In genomic region chr2:219496781-219497494, GRCh38 we compare ENCODE assay signal across 12 cellular contexts. TPM values are rescaled to one million over a fixed set of nuclear protein-coding genes. Genes with fewer than 3 reads are reported as not detected.
DNase-seq lines count a peak whose midpoint lies in the region; ATAC-seq and TF ChIP-seq lines count a peak whose summit lies in the region.
"Had no signal": no experiment of that assay in that cellular context is flagged by ENCODE, and none has a peak within 500 bp of the region (broad histone marks: within the 10 kb centered on the region; RNA-seq: fewer than 3 reads in every experiment).

No MANE protein-coding gene starts in this region.

- intact Hi-C loops in naive thymus-derived CD4-positive, alpha-beta T cell (cut with micrococcal nuclease), result loop anchor here (5.0 to 10.0 kb wide), 7 partner anchors 290 to 1222 kb away; partner anchors contain the start of genes CNPPD1 (in 2 of the 2), RETREG2 (in 2 of the 2), AAMP (in 1 of the 2) and CNOT9 (in 1 of the 2)

- no peak for ATAC-seq in naive thymus-derived CD4-positive, alpha-beta T cell

- H3K4me2 ChIP-seq in KMS-11, result no peak overlapping the region

- H3K27me3 ChIP-seq in KMS-11 (ENCODE audit: insufficient read depth, low read depth), result peaks cover 31% of the 10 kb centered on the region
- peaks cover 47% of the 10 kb centered on the region for H3K27me3 ChIP-seq in effector memory CD4-positive, alpha-beta T cell (replicated peaks; ENCODE audit: control insufficient read depth, insufficient read depth, low read length, poor library complexity, severe bottlenecking)
- peaks cover 4 to 9% of the 10 kb centered on the region in 2 donors for H3K27me3 ChIP-seq in naive thymus-derived CD4-positive, alpha-beta T cell (ENCODE audit: control insufficient read depth in 2 of 2, insufficient read depth in 2 of 2, low read length in 2 of 2)

- peaks cover 0 to 7% (median 2%) of the 10 kb centered on the region in 5 donors for H3K36me3 Mint-ChIP-seq in naive thymus-derived CD4-positive, alpha-beta T cell

- peaks cover 26 to 42% (median 36%) of the 10 kb centered on the region in 7 donors for H3K4me1 Mint-ChIP-seq in naive thymus-derived CD4-positive, alpha-beta T cell

- no peak overlapping the region for H3K9ac ChIP-seq in KMS-11

- peak overlapping the region; percentile 75 to 99 (median 96) for H3K4me3 Mint-ChIP-seq in naive thymus-derived CD4-positive, alpha-beta T cell

- DNase-seq in AG04449 (ENCODE audit: low read depth, low spot score) (no peak), KG1 (lab: John Stamatoyannopoulos, UW) (no peak), GOT3 (lab: John Stamatoyannopoulos, UW) (no peak), NCI-H187 (lab: John Stamatoyannopoulos, UW) (no peak)
- no peak for DNase-seq in effector memory CD4-positive, alpha-beta T cell
- no peak for DNase-seq in naive thymus-derived CD4-positive, alpha-beta T cell
- no peak for DNase-seq in stimulated activated naive CD4-positive, alpha-beta T cell treated with Interleukin-2 at 50 U/mL for 16 hours (lab: John Stamatoyannopoulos, UW)
- DNase-seq: activated effector memory CD4-positive, alpha-beta T cell treated with Interleukin-2 at 50 U/mL for 16 hours had no signal

- H3K79me2 ChIP-seq in KMS-11 (ENCODE audit: insufficient read depth, low read depth), result no peaks in the 10 kb centered on the region

- H3K27me3 Mint-ChIP-seq in naive thymus-derived CD4-positive, alpha-beta T cell, result peaks cover 41 to 54% (median 50%) of the 10 kb centered on the region in 5 donors

- H3K9me3 Mint-ChIP-seq in naive thymus-derived CD4-positive, alpha-beta T cell, result peaks cover 0 to 2% (median 0%) of the 10 kb centered on the region in 11 donors

- TF ChIP-seq CTCF in AG04449 (IDR thresholded peaks at IDR 0.05; ENCODE audit: insufficient read depth, low read length, missing control alignments), result no peak
- no peak for TF ChIP-seq CTCF in KMS-11 (conservative IDR thresholded peaks at IDR 0.05; ENCODE audit: low read depth, low read length)

- H4K20me1 ChIP-seq in KMS-11 (ENCODE audit: insufficient read depth), result no peaks in the 10 kb centered on the region

- H3K36me3 ChIP-seq in KMS-11 (ENCODE audit: insufficient read depth), result no peaks in the 10 kb centered on the region
- peaks cover 5% of the 10 kb centered on the region for H3K36me3 ChIP-seq in effector memory CD4-positive, alpha-beta T cell (ENCODE audit: control insufficient read depth, insufficient read depth, low read length)
- no peaks in the 10 kb centered on the region for H3K36me3 ChIP-seq in naive thymus-derived CD4-positive, alpha-beta T cell (ENCODE audit: control insufficient read depth in 2 of 3, insufficient read depth in 3 of 3, low read length in 3 of 3)
- H3K36me3 ChIP-seq: HAP-1 had no signal

- H3K4me3 ChIP-seq in AG04449 (ENCODE audit: low read depth, low read length) (peak overlapping the region; percentile 12), KMS-11 (IDR thresholded peaks at IDR 0.05; ENCODE audit: insufficient read depth, low read depth, low read length) (no peak overlapping the region)
- peak overlapping the region; percentile 86 for H3K4me3 ChIP-seq in effector memory CD4-positive, alpha-beta T cell (ENCODE audit: insufficient read depth, low read depth, low read length, poor library complexity, severe bottlenecking)
- no peak overlapping the region for H3K4me3 ChIP-seq in naive thymus-derived CD4-positive, alpha-beta T cell (ENCODE audit: low read length)

- peaks cover 13% of the 10 kb centered on the region for H3K4me1 ChIP-seq in KMS-11 (ENCODE audit: low read depth, poor library complexity, severe bottlenecking)
- H3K4me1 ChIP-seq in effector memory CD4-positive, alpha-beta T cell (ENCODE audit: control insufficient read depth, insufficient read depth, low read length, poor library complexity, severe bottlenecking), result peaks cover 26% of the 10 kb centered on the region
- peaks cover 19 to 22% of the 10 kb centered on the region in 2 donors for H3K4me1 ChIP-seq in naive thymus-derived CD4-positive, alpha-beta T cell (ENCODE audit: control insufficient read depth in 2 of 2, insufficient read depth in 2 of 2, low read length in 2 of 2)

- H2AFZ ChIP-seq in KMS-11 (ENCODE audit: low read depth), result peak overlapping the region; percentile 95; the same call in 1 of the 2 replicates

- H3K9me3 ChIP-seq in effector memory CD4-positive, alpha-beta T cell (ENCODE audit: control insufficient read depth, low read length), result no peaks in the 10 kb centered on the region
- no peaks in the 10 kb centered on the region for H3K9me3 ChIP-seq in naive thymus-derived CD4-positive, alpha-beta T cell (ENCODE audit: control insufficient read depth in 2 of 3, low read length in 3 of 3)
- H3K9me3 ChIP-seq: HAP-1 had no signal

- no peak overlapping the region for H3K27ac Mint-ChIP-seq in naive thymus-derived CD4-positive, alpha-beta T cell

- POLR2A ChIA-PET in AG04449 (lab: Yijun Ruan, JAX), result interaction anchor here (0.6 to 3.8 kb wide), 10 partner anchors 11 to 88 kb away, joined by 3 to 28 read pairs (median 7); partner anchors contain the start of genes CHPF and TMEM198
- POLR2A ChIA-PET in naive thymus-derived CD4-positive, alpha-beta T cell (lab: Charles Lee), result interaction anchor here (0.9 to 2.3 kb wide), 2 partner anchors 33 to 146 kb away, joined by 3 to 8 read pairs; no protein-coding TSS in a partner anchor

- CTCF ChIA-PET in AG04449 (lab: Yijun Ruan, JAX), result interaction anchor here (0.8 to 39.0 kb wide), 12 partner anchors 13 to 193 kb away, joined by 3 to 1084 read pairs (median 4); partner anchors contain the start of gene ASIC4
- CTCF ChIA-PET in naive thymus-derived CD4-positive, alpha-beta T cell (lab: Charles Lee), result interaction anchor here (0.7 to 6.1 kb wide), 3 partner anchors 32 to 94 kb away, joined by 3 to 60 read pairs (median 5); partner anchors contain the start of genes CHPF and TMEM198

- H3K27ac ChIP-seq in KMS-11, result no peak overlapping the region
- H3K27ac ChIP-seq in effector memory CD4-positive, alpha-beta T cell (ENCODE audit: insufficient read depth, low read length, poor library complexity, severe bottlenecking), result no peak overlapping the region
- no peak overlapping the region for H3K27ac ChIP-seq in naive thymus-derived CD4-positive, alpha-beta T cell (ENCODE audit: low read depth, low read length)

RNA-seq across cellular contexts. Expression of gene GMPPA, which starts 1.8 kb away (rescaled TPM):
- 10 to 100 TPM; 22.4 to 58.3 (median 37.2) TPM for total RNA-seq in naive thymus-derived CD4-positive, alpha-beta T cell
- polyA plus RNA-seq in naive thymus-derived CD4-positive, alpha-beta T cell, result 10 to 100 TPM; 11.8 to 23.8 TPM

RNA-seq across cellular contexts. Expression of gene ASIC4, which starts 17.3 kb away (rescaled TPM):
- under 1 TPM in 4 of 5 experiments, not detected in 1; 0.12 to 0.49 (median 0.17) TPM for total RNA-seq in naive thymus-derived CD4-positive, alpha-beta T cell
- polyA plus RNA-seq in naive thymus-derived CD4-positive, alpha-beta T cell, result not detected
- total RNA-seq: mesenteric fat pad, subcutaneous adipose tissue had no signal

RNA-seq across cellular contexts. Expression of gene CHPF, which starts 46.7 kb away (rescaled TPM):
- total RNA-seq in naive thymus-derived CD4-positive, alpha-beta T cell, result 10 to 100 TPM in 1 of 5 experiments, 1 to 10 TPM in 4; 4.3 to 15.3 (median 5.7) TPM
- 1 to 10 TPM; 4.1 to 7.8 TPM for polyA plus RNA-seq in naive thymus-derived CD4-positive, alpha-beta T cell

RNA-seq across cellular contexts. Expression of gene TMEM198, which starts 46.9 kb away (rescaled TPM):
- total RNA-seq in naive thymus-derived CD4-positive, alpha-beta T cell, result under 1 TPM in 4 of 5 experiments, not detected in 1; 0.45 to 0.69 (median 0.50) TPM
- not detected for polyA plus RNA-seq in naive thymus-derived CD4-positive, alpha-beta T cell

Comparison
In these comparisons a context has a peak if more than half of its experiments do, and no peak if none do; other contexts are left out.
1. H3K4me3 ChIP-seq: peak in AG04449 (single experiment) and effector memory CD4-positive, alpha-beta T cell (single experiment); none in KMS-11 (single experiment) and naive thymus-derived CD4-positive, alpha-beta T cell (single experiment).